Comparison of ENCODE assay signal across 16 cellular contexts in the genomic region with DNA sequence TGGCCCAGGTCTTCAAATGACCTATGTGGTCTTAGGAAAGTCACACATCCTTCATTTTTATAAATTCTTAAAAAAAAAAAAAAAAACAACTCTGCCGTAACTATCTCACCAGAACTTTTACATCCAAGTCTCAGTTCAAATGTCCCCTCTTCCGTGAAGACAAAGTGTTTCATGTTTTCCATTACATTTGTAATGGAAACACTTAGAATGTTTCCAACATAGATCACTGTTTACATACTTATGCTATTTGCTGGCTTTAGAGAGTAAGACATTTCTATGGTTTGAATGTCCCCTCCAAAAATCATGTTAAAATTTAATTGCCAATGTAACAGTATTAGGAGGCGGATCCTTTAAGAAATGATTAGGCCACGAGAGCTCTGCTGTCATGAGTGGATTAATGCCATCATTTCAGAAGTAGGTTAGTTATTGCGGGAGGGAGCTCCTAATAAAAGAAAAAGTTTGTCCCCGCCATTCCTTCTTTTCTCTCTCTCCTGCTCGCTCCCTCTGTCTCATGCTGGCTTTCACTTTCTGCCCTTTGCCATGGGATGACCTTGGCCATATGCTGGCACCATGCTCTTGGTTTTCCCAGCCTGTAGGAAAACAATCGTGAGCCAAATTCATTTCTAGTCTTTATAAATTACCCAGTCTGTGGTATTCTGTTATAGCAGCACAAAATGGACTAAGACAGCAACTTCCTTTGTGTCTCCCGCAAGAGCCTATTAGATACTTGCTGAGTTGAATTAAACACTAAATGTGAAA.
DNase-seq lines count a peak whose midpoint lies in the region; ATAC-seq and TF ChIP-seq lines count a peak whose summit lies in the region.
"Had no signal": no experiment of that assay in that cellular context is flagged by ENCODE, and none has a peak within 500 bp of the region (broad histone marks: within the 10 kb centered on the region; RNA-seq: fewer than 3 reads in every experiment).

No MANE protein-coding gene starts in this region.

- intact Hi-C loops in IMR-90 (cut with micrococcal nuclease), result loop anchor here (2.0 kb wide), 1 partner anchor 466 kb away; no protein-coding TSS in a partner anchor
- intact Hi-C loops in head of caudate nucleus (cut with DNase I), result no loop called here

- WGBS in IMR-90 (ENCODE audit: extremely low coverage in 2 of 2, insufficient read length in 1 of 2), 2 experiments, result no CpG with 5 or more reads among the region's 9 CpGs
- WGBS in gastroesophageal sphincter (ENCODE audit: low coverage in 1 of 2), 2 donors, result 77 to 82% methylated on average over 8 to 9 of the region's 9 CpGs

- TF ChIP-seq EP300 in gastroesophageal sphincter (IDR thresholded peaks at IDR 0.05), result no peak

- H3K27me3 ChIP-seq in IMR-90 (ENCODE audit: control insufficient read depth, insufficient read depth, low read length) (no peaks in the 10 kb centered on the region), fibroblast of lung (ENCODE audit: control insufficient read depth, insufficient read depth, low read length) (no peaks in the 10 kb centered on the region), gastroesophageal sphincter (no peaks in the 10 kb centered on the region)

- H3K4me3 ChIP-seq in IMR-90 (ENCODE audit: insufficient read depth, low read depth, low read length) (no peak overlapping the region), fibroblast of lung (replicated peaks in 1 of 4; ENCODE audit: control extremely low read depth in 1 of 4, insufficient read depth in 1 of 4, low read depth in 3 of 4, low read length in 4 of 4) (no peak overlapping the region), gastroesophageal sphincter (no peak overlapping the region)

- H3K36me3 ChIP-seq in IMR-90 (ENCODE audit: control insufficient read depth, insufficient read depth, low read length) (no peaks in the 10 kb centered on the region), fibroblast of lung (ENCODE audit: control insufficient read depth, insufficient read depth, low read length) (no peaks in the 10 kb centered on the region), gastroesophageal sphincter (no peaks in the 10 kb centered on the region)

- peak overlapping the region; percentile 88 for H2BK5ac ChIP-seq in IMR-90 (ENCODE audit: low read depth, low read length, poor library complexity, severe bottlenecking)

- no peak overlapping the region for H3K56ac ChIP-seq in IMR-90 (ENCODE audit: extremely low read depth, insufficient read depth, low read length)

- H3K9me3 ChIP-seq in IMR-90 (ENCODE audit: control insufficient read depth, insufficient read depth, low read length) (no peaks in the 10 kb centered on the region), fibroblast of lung (ENCODE audit: control insufficient read depth, insufficient read depth, low read depth, low read length) (no peaks in the 10 kb centered on the region), gastroesophageal sphincter (no peaks in the 10 kb centered on the region)

- H3K4me2 ChIP-seq in IMR-90 (ENCODE audit: low read depth, low read length), result peak overlapping the region; percentile 45; the same call in 1 of the 2 replicates
- no peak overlapping the region for H3K4me2 ChIP-seq in fibroblast of lung (ENCODE audit: extremely low read depth, insufficient read depth, low read length)

- H2AK5ac ChIP-seq in IMR-90 (ENCODE audit: low read depth, low read length), result peak overlapping the region; percentile 70; the same call in 1 of the 2 replicates

- no peak for TF ChIP-seq RAD21 in IMR-90 (IDR thresholded peaks at IDR 0.05; ENCODE audit: low read length)

- H3K9me1 ChIP-seq in IMR-90 (ENCODE audit: insufficient read depth, low read length), result peaks cover 3% of the 10 kb centered on the region

- H3K79me1 ChIP-seq in IMR-90 (ENCODE audit: low read depth in 1 of 2, low read length in 2 of 2), result no peaks in the 10 kb centered on the region

- H4K5ac ChIP-seq in IMR-90 (ENCODE audit: low read depth, low read length), result no peak overlapping the region; the same call in 1 of the 2 replicates

- peak overlapping the region; percentile 74; the same call in 1 of the 3 replicates for H2BK15ac ChIP-seq in IMR-90 (ENCODE audit: low read depth, low read length)

- no peak for TF ChIP-seq POLR2A in IMR-90 (IDR thresholded peaks at IDR 0.05; ENCODE audit: low read depth, low read length)
- TF ChIP-seq POLR2A in gastroesophageal sphincter (IDR thresholded peaks at IDR 0.05), result no peak

- ATAC-seq in IMR-90 (ENCODE audit: low read depth) (peak; percentile 48), gastroesophageal sphincter (no peak), HG03045 (IDR thresholded peaks at IDR 0.05; ENCODE audit: unreplicated experiment) (no peak)
- ATAC-seq: HepG2 had no signal

- H3K18ac ChIP-seq in IMR-90 (ENCODE audit: low read depth, low read length), result peak overlapping the region; percentile 76; the same call in 1 of the 2 replicates

- in situ Hi-C loops in IMR-90 (cut with MboI; ENCODE audit: low sequenced_read_pairs), result loop anchor here (10.0 to 25.0 kb wide), 3 partner anchors 232 to 1304 kb away; no protein-coding TSS in a partner anchor

- BruUV-seq in IMR-90 (replicated peaks; lab: Mats Ljungman, UMichigan), result no TSS peak

- no peaks in the 10 kb centered on the region for H3K79me2 ChIP-seq in fibroblast of lung (ENCODE audit: control insufficient read depth, insufficient read depth, low read length)

- H3K9ac ChIP-seq in IMR-90 (ENCODE audit: low read depth, low read length) (no peak overlapping the region), fibroblast of lung (ENCODE audit: insufficient read depth, low read length) (no peak overlapping the region)

- no peak for TF ChIP-seq CTCF in IMR-90 (conservative IDR thresholded peaks at IDR 0.05; ENCODE audit: low read depth, low read length)
- TF ChIP-seq CTCF in fibroblast of lung (conservative IDR thresholded peaks at IDR 0.05 in 1 of 2, IDR thresholded peaks at IDR 0.05 in 1 of 2; ENCODE audit: low read depth in 1 of 2, low read length in 2 of 2), result no peak
- TF ChIP-seq CTCF in gastroesophageal sphincter (IDR thresholded peaks at IDR 0.05), result no peak

- dilution Hi-C loops in IMR-90 (cut with HindIII; ENCODE audit: low sequenced_read_pairs, unreplicated experiment), result no loop called here

- peak overlapping the region; percentile 91 for H2BK120ac ChIP-seq in IMR-90 (ENCODE audit: low read depth, low read length)

- no peak overlapping the region for H3K23ac ChIP-seq in IMR-90 (ENCODE audit: low read depth, low read length)

- H2AFZ ChIP-seq in IMR-90 (replicated peaks; ENCODE audit: low read length, poor library complexity) (peak overlapping the region; percentile 19), fibroblast of lung (ENCODE audit: low read length) (no peak overlapping the region)

- H2BK20ac ChIP-seq in IMR-90 (ENCODE audit: low read depth, low read length), result peak overlapping the region; percentile 91

- H3K27ac ChIP-seq in IMR-90 (ENCODE audit: insufficient read depth, low read length), result peak overlapping the region; percentile 15; the same call in 1 of the 2 replicates
- H3K27ac ChIP-seq in fibroblast of lung (ENCODE audit: insufficient read depth, low read length), result no peak overlapping the region
- no peak overlapping the region for H3K27ac ChIP-seq in gastroesophageal sphincter
- H3K27ac ChIP-seq: C4-2B had no signal

- CTCF ChIA-PET in IMR-90 (lab: Yijun Ruan, JAX), result no interaction called here

- DNase-seq in IMR-90, result peak; percentile 62
- peak; percentile 13 to 15 for DNase-seq in fibroblast of lung (ENCODE audit: low read depth in 2 of 2)
- DNase-seq in iris pigment epithelial cell (ENCODE audit: low read depth), result peak; percentile 13
- DNase-seq in foreskin melanocyte, result no peak
- DNase-seq in head of caudate nucleus, result no peak
- DNase-seq: AML-193; CD4-positive, alpha-beta T cell; DMS153; DMS79 treated with DMSO at 0.1 percent for 48 hours; GF-D8; GOT3; H7 had no signal

- H3K4me1 ChIP-seq in IMR-90 (ENCODE audit: control insufficient read depth, insufficient read depth, low read length) (peaks cover 5% of the 10 kb centered on the region; the same call in 1 of the 2 replicates), fibroblast of lung (ENCODE audit: control insufficient read depth, extremely low read depth, insufficient read depth, low read length) (no peaks in the 10 kb centered on the region), gastroesophageal sphincter (no peaks in the 10 kb centered on the region)

- peak overlapping the region; percentile 35 for H2AK9ac ChIP-seq in IMR-90 (replicated peaks; ENCODE audit: low read depth, low read length, poor library complexity)

- H3K14ac ChIP-seq in IMR-90 (replicated peaks; ENCODE audit: low read depth, low read length), result peak overlapping the region; percentile 73

- H4K8ac ChIP-seq in IMR-90 (ENCODE audit: low read depth in 2 of 2, low read length in 2 of 2), result peak overlapping the region in 1 of 2 experiments; percentile 56; a peak in 2 of 4 replicates

- H4K20me1 ChIP-seq in IMR-90 (ENCODE audit: insufficient read depth, low read length), result no peaks in the 10 kb centered on the region
- H4K20me1 ChIP-seq in fibroblast of lung (ENCODE audit: control insufficient read depth, extremely low read depth, insufficient read depth, low read length), result no peaks in the 10 kb centered on the region

- peak overlapping the region; percentile 87 for H3K4ac ChIP-seq in IMR-90 (ENCODE audit: low read depth, low read length)

- POLR2A ChIA-PET in IMR-90 (lab: Charles Lee; ENCODE audit: unreplicated experiment), result no interaction called here

- peak overlapping the region; percentile 78 for H4K91ac ChIP-seq in IMR-90 (ENCODE audit: insufficient read depth, low read depth, low read length)

TF ChIP-seq in IMR-90, 13 proteins besides CTCF, POLR2A, EP300 and RAD21 (continues in another document):
- TF ChIP-seq NFE2L2 (IDR thresholded peaks at IDR 0.05; ENCODE audit: low read depth, low read length) (no peak), MAFK (IDR thresholded peaks at IDR 0.05; ENCODE audit: low read depth, low read length) (no peak), RFX5 (IDR thresholded peaks at IDR 0.05; ENCODE audit: low read depth, low read length) (no peak), FOS (IDR thresholded peaks at IDR 0.05; ENCODE audit: low read depth, low read length) (no peak), MAZ (IDR thresholded peaks at IDR 0.05; ENCODE audit: borderline replicate concordance, low read depth, low read length) (no peak), CEBPB (IDR thresholded peaks at IDR 0.05; ENCODE audit: low read depth, low read length) (no peak), RCOR1 (IDR thresholded peaks at IDR 0.05; ENCODE audit: insufficient replicate concordance, low read length) (no peak), SMC3 (IDR thresholded peaks at IDR 0.05; ENCODE audit: low read depth, low read length) (no peak), CHD1 (IDR thresholded peaks at IDR 0.05; ENCODE audit: low read depth, low read length) (no peak)
- TF ChIP-seq, protein P1, sequence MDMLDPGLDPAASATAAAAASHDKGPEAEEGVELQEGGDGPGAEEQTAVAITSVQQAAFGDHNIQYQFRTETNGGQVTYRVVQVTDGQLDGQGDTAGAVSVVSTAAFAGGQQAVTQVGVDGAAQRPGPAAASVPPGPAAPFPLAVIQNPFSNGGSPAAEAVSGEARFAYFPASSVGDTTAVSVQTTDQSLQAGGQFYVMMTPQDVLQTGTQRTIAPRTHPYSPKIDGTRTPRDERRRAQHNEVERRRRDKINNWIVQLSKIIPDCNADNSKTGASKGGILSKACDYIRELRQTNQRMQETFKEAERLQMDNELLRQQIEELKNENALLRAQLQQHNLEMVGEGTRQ (IDR thresholded peaks at IDR 0.05; ENCODE audit: low read depth, low read length), result no peak

Comparison
In these comparisons a context has a peak if more than half of its experiments do, and no peak if none do; other contexts are left out.
1. DNase-seq: peak in IMR-90 (single experiment), fibroblast of lung (2 of 2) and iris pigment epithelial cell (single experiment); none in foreskin melanocyte (single experiment) and head of caudate nucleus (0 of 42).